In the genomic region with DNA sequence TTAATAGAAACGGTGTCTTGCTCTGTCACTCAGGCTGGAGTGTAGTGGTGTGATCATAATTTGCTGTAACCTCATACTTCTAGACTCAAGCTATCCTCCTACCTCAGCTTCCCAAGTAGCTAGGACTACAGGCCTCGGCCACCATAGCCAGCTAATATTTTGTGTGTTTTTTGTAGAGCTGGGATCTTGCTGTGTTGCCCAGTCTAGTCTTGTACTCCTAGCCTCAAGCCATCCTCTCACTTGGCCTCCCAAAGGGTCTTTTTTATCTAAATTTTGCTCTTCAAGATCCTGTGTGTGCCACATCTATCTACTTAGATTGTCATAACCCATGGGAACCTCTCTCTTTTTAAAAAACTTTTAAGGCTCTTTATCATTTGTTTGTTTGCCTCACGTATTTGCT, we compare ENCODE assay signal across 20 cellular contexts.
"Had no signal": no experiment of that assay in that cellular context is flagged by ENCODE, and none has a peak within 500 bp of the region (broad histone marks: within the 10 kb centered on the region; RNA-seq: fewer than 3 reads in every experiment).

No MANE protein-coding gene starts in this region.

- H3K27me3 ChIP-seq: foreskin keratinocyte, neutrophil, spleen, testis, upper lobe of right lung had no signal

- H3K79me2 ChIP-seq: parathyroid adenoma had no signal

- H3K27ac Mint-ChIP-seq: activated CD4-positive, alpha-beta memory T cell treated with anti-CD3 and anti-CD28 coated beads for 36 hours; activated CD4-positive, alpha-beta T cell treated with anti-CD3 and anti-CD28 coated beads for 36 hours; activated CD8-positive, alpha-beta memory T cell treated with anti-CD3 and anti-CD28 coated beads, Interleukin-2, amount 10 ng/mL, durations not matched to agents 7 days and 5 days; stimulated activated memory B cell treated with anti-CD40 and anti-IgM and Interleukin-4, amounts not matched to agents 10 μg/mL and 1 μg/mL and 100 μg/mL, for 72 hours; T-helper 2 cell treated with Interferon-gamma antibody and Interleukin-4, amounts not matched to agents 5 μg/mL and 100 μg/mL, for 36 hours had no signal

- H3K9ac ChIP-seq: parathyroid adenoma had no signal

- H3K27me3 Mint-ChIP-seq: activated CD4-positive, alpha-beta memory T cell treated with anti-CD3 and anti-CD28 coated beads for 36 hours; activated CD4-positive, alpha-beta T cell treated with anti-CD3 and anti-CD28 coated beads for 36 hours; activated CD8-positive, alpha-beta memory T cell treated with anti-CD3 and anti-CD28 coated beads, Interleukin-2, amount 10 ng/mL, durations not matched to agents 7 days and 5 days; naive B cell; stimulated activated memory B cell treated with anti-CD40 and anti-IgM and Interleukin-4, amounts not matched to agents 10 μg/mL and 1 μg/mL and 100 μg/mL, for 72 hours had no signal

- H3K4me3 ChIP-seq: spleen, testis, upper lobe of right lung had no signal

- DNase-seq: activated CD4-positive, alpha-beta memory T cell treated with anti-CD3 and anti-CD28 coated beads for 36 hours; activated CD4-positive, alpha-beta T cell treated with anti-CD3 and anti-CD28 coated beads for 36 hours; activated CD8-positive, alpha-beta memory T cell treated with anti-CD3 and anti-CD28 coated beads, Interleukin-2, amount 10 ng/mL, durations not matched to agents 7 days and 5 days; activated naive CD4-positive, alpha-beta T cell; aorta; cerebellar nuclear complex; foreskin keratinocyte; glutamatergic neuron; left ventricle myocardium superior; naive B cell; spleen; stimulated activated CD4-positive, alpha-beta T cell treated with anti-CD3 and anti-CD28 coated beads, Interleukin-4, amount 100 ng/mL, for 4 hours; SW 1271; testis; upper lobe of right lung had no signal

- H3K27ac ChIP-seq: epithelial cell of prostate, foreskin keratinocyte, neutrophil, parathyroid adenoma had no signal

- H2AFZ ChIP-seq: parathyroid adenoma had no signal

- H3K9me3 ChIP-seq: neutrophil, spleen, testis, upper lobe of right lung had no signal

- H3K4me3 Mint-ChIP-seq: activated CD4-positive, alpha-beta memory T cell treated with anti-CD3 and anti-CD28 coated beads for 36 hours; activated CD4-positive, alpha-beta T cell treated with anti-CD3 and anti-CD28 coated beads for 36 hours; activated CD8-positive, alpha-beta memory T cell treated with anti-CD3 and anti-CD28 coated beads, Interleukin-2, amount 10 ng/mL, durations not matched to agents 7 days and 5 days; stimulated activated memory B cell treated with anti-CD40 and anti-IgM and Interleukin-4, amounts not matched to agents 10 μg/mL and 1 μg/mL and 100 μg/mL, for 72 hours; T-helper 2 cell treated with Interferon-gamma antibody and Interleukin-4, amounts not matched to agents 5 μg/mL and 100 μg/mL, for 36 hours had no signal

- H3K9me3 Mint-ChIP-seq: activated CD4-positive, alpha-beta memory T cell treated with anti-CD3 and anti-CD28 coated beads for 36 hours; naive B cell; T-helper 2 cell treated with Interferon-gamma antibody and Interleukin-4, amounts not matched to agents 5 μg/mL and 100 μg/mL, for 36 hours had no signal

- H3K36me3 ChIP-seq: neutrophil, upper lobe of right lung had no signal

- H3K4me1 ChIP-seq: foreskin keratinocyte, parathyroid adenoma had no signal

- ATAC-seq: activated CD4-positive, alpha-beta T cell treated with anti-CD3 and anti-CD28 coated beads for 36 hours; activated CD8-positive, alpha-beta memory T cell treated with anti-CD3 and anti-CD28 coated beads, Interleukin-2, amount 10 ng/mL, durations not matched to agents 7 days and 5 days; foreskin keratinocyte; left ventricle myocardium superior; stimulated activated memory B cell treated with anti-CD40 and anti-IgM and Interleukin-4, amounts not matched to agents 10 μg/mL and 1 μg/mL and 100 μg/mL, for 72 hours; upper lobe of right lung had no signal
